ENCODE assay signal across 17 cellular contexts in the genomic region with DNA sequence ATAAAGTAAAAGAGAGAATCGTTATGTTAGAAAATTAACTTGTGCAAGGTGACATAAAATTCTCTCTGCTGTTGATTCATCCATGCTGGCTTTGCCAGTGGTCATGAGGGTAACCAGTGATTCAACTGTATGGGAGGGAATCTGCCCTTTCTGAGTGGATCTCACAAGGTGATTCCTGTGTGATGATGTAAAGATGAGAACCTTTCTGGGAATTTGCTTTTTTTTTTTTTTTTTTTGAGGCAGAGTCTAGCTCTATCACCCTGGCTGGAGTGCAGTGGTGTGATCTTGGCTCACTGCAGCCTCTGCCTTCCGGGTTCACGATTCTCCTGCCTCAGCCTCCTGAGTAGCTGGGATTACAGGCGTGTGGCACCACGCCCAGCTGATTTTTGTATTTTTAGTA. TPM values are rescaled to one million over a fixed set of nuclear protein-coding genes. Genes with fewer than 3 reads are reported as not detected.
DNase-seq lines count a peak whose midpoint lies in the region; FAIRE-seq and TF ChIP-seq lines count a peak whose summit lies in the region.
"Had no signal": no experiment of that assay in that cellular context is flagged by ENCODE, and none has a peak within 500 bp of the region (broad histone marks: within the 10 kb centered on the region; RNA-seq: fewer than 3 reads in every experiment).

No MANE protein-coding gene starts in this region.

- TF ChIP-seq CTCF in AG04449 (IDR thresholded peaks at IDR 0.05; ENCODE audit: insufficient read depth, low read length, missing control alignments) (no peak), bronchial epithelial cell (IDR thresholded peaks at IDR 0.05; ENCODE audit: insufficient read depth, low read length, severe bottlenecking) (no peak)

- no peaks in the 10 kb centered on the region for H3K4me1 ChIP-seq in Karpas-422 (ENCODE audit: low read length)
- H3K4me1 ChIP-seq: pancreas had no signal

- H3K9me3 ChIP-seq in Karpas-422 (ENCODE audit: low read length): no peaks in the 10 kb centered on the region
- H3K9me3 ChIP-seq: pancreas, upper lobe of right lung had no signal

- H3K27me3 ChIP-seq in Karpas-422 (ENCODE audit: low read length) (no peaks in the 10 kb centered on the region), bronchial epithelial cell (ENCODE audit: control insufficient read depth, insufficient read depth, low read length) (no peaks in the 10 kb centered on the region)
- H3K27me3 ChIP-seq: hepatocyte, pancreas, upper lobe of right lung had no signal

- CTCF ChIA-PET in AG04449 (lab: Yijun Ruan, JAX): interaction anchor here (1.2 kb wide), 1 partner anchor 48 kb away, joined by 3 read pairs; no protein-coding TSS in a partner anchor

- no peak overlapping the region for H3K27ac ChIP-seq in Karpas-422 (ENCODE audit: low read length)
- H3K27ac ChIP-seq: hepatocyte, pancreas, upper lobe of right lung had no signal

- DNase-seq in AG04449 (ENCODE audit: low read depth, low spot score) (peak; percentile 69), Karpas-422 (peak; percentile 21), bronchial epithelial cell (ENCODE audit: low read depth) (peak; percentile 97), kidney glomerular epithelial cell (lab: John Stamatoyannopoulos, UW) (peak; percentile 81), COLO668 (lab: John Stamatoyannopoulos, UW; ENCODE audit: unreplicated experiment) (no peak), foreskin melanocyte (no peak), SW480 (ENCODE audit: low spot score) (no peak), OCI-M1 (lab: John Stamatoyannopoulos, UW) (no peak)
- DNase-seq: activated naive CD4-positive, alpha-beta T cell treated with anti-CD3 and anti-CD28 coated beads for 36 hours; DND-41; NCI-H1092; pancreas; stimulated activated CD8-positive, alpha-beta memory T cell treated with anti-CD3 and anti-CD28 coated beads, Interleukin-4, amount 100 ng/mL, for 48 hours; upper lobe of right lung had no signal

- no peak overlapping the region for H2AFZ ChIP-seq in Karpas-422 (ENCODE audit: low read length)
- H2AFZ ChIP-seq: hepatocyte had no signal

- H3K4me2 ChIP-seq in Karpas-422 (ENCODE audit: low read depth, low read length, poor library complexity, severe bottlenecking): no peak overlapping the region
- H3K4me2 ChIP-seq: hepatocyte had no signal

- no peak overlapping the region for H3K9ac ChIP-seq in Karpas-422 (ENCODE audit: low read length)

- no peaks in the 10 kb centered on the region for H3K79me2 ChIP-seq in Karpas-422 (ENCODE audit: low read length)

- POLR2A ChIA-PET in AG04449 (lab: Yijun Ruan, JAX): no interaction called here

- H3K9me2 ChIP-seq in Karpas-422 (replicated peaks; ENCODE audit: insufficient read depth, low read length): no peaks in the 10 kb centered on the region

- H3K4me3 ChIP-seq in AG04449 (ENCODE audit: low read depth, low read length): no peak overlapping the region
- no peak overlapping the region for H3K4me3 ChIP-seq in Karpas-422 (ENCODE audit: low read length)
- H3K4me3 ChIP-seq in bronchial epithelial cell (ENCODE audit: low read depth, low read length): no peak overlapping the region
- H3K4me3 ChIP-seq: hepatocyte, pancreas, upper lobe of right lung had no signal

- H3K36me3 ChIP-seq in Karpas-422 (ENCODE audit: insufficient read depth, low read length) (no peaks in the 10 kb centered on the region), bronchial epithelial cell (ENCODE audit: control insufficient read depth, insufficient read depth, low read length) (peaks cover 2% of the 10 kb centered on the region)
- H3K36me3 ChIP-seq: pancreas had no signal

- no peaks in the 10 kb centered on the region for H4K20me1 ChIP-seq in Karpas-422 (ENCODE audit: insufficient read depth, low read depth, low read length)

- FAIRE-seq in bronchial epithelial cell (lab: Jason Lieb, UNC): no peak
- FAIRE-seq: H1, pancreas, TTC549 had no signal

RNA-seq across cellular contexts. Expression of gene RAB31, which starts 23.3 kb away (rescaled TPM):
- total RNA-seq in Karpas-422 (2014; rRNA removed; shearing (Covaris generic); ENCODE audit: low replicate concordance): not detected in 2 replicates
- total RNA-seq in bronchial epithelial cell: 47.7 and 48.5 TPM in 2 replicates

Comparison
In these comparisons a context has a peak if more than half of its experiments do, and no peak if none do; other contexts are left out.
1. DNase-seq: peak in AG04449 (single experiment), Karpas-422 (single experiment), bronchial epithelial cell (single experiment) and kidney glomerular epithelial cell (single experiment); none in COLO668 (single experiment), foreskin melanocyte (single experiment), SW480 (single experiment) and OCI-M1 (single experiment).
2. RNA of gene RAB31, which starts 23.3 kb away (total RNA-seq): 47.7 to 48.5 TPM in bronchial epithelial cell; not detected in Karpas-422; every median in the first group is over 10 times any median in the second.